1 cellular context compared by ENCODE assay signal in the genomic region with DNA sequence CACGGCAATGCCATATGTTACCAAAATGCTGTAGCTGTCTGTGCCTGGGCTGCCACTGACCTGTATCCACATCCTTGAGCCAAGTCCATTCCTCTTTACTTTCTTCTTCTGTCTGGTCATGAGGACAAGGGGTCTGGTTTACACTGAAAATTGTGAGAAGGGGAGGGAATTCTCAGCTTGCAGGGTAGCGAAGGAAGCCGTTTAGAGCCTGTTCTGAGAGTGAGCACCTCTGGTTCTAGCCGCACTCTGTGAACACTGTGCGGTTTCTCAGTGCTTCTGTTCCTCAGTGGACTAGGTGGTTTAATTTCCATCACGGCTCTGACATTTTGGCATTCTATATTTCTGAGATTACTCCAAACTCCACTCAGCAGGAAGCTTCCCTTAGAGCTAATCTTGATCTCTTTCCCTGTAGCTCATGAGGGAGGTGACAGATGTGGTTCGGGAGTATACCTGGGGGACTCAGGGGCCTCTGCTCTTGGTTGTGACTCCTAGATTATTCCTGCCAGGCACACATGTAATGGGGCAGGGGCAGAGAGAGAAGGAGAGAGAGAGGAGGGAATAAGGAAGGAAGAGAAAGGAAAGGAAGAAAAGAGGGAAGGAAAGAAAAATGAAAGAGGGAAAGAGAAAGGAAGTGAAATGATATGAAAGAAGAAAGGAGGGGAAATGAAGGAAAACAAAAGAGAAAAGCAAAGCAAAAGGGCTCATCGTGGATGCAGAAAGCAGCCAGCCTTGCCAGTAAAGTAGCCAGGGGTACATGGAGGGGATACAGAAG.
TF ChIP-seq lines count a peak whose summit lies in the region.

No MANE protein-coding gene starts in this region.

TF ChIP-seq in SK-N-SH, 30 proteins besides CTCF, POLR2A, EP300 and RAD21 (continued from another document):
- TF ChIP-seq EZH2phosphoT487 (IDR thresholded peaks at IDR 0.05; ENCODE audit: borderline replicate concordance, low read depth) (no peak), FOXJ3 (CRISPR knock-in tag; IDR thresholded peaks at IDR 0.05) (no peak), GATA2 (CRISPR knock-in tag; IDR thresholded peaks at IDR 0.05) (no peak), GABPA (IDR thresholded peaks at IDR 0.05; ENCODE audit: low read depth) (no peak), TEAD4 (IDR thresholded peaks at IDR 0.05; ENCODE audit: borderline replicate concordance, insufficient read depth) (no peak), FOXM1 (IDR thresholded peaks at IDR 0.05; ENCODE audit: low read depth) (no peak), RFX5 (IDR thresholded peaks at IDR 0.05; ENCODE audit: low read length) (no peak), NRF1 (IDR thresholded peaks at IDR 0.05; ENCODE audit: low read depth, low read length) (no peak), SIN3A (IDR thresholded peaks at IDR 0.05; ENCODE audit: borderline replicate concordance, low read depth, low read length) (no peak), FOSL2 (IDR thresholded peaks at IDR 0.05; ENCODE audit: borderline replicate concordance, low read depth) (no peak), CHD2 (IDR thresholded peaks at IDR 0.05; ENCODE audit: low read length, partially characterized antibody) (no peak), ELF1 (IDR thresholded peaks at IDR 0.05) (no peak)
- TF ChIP-seq, protein P1, sequence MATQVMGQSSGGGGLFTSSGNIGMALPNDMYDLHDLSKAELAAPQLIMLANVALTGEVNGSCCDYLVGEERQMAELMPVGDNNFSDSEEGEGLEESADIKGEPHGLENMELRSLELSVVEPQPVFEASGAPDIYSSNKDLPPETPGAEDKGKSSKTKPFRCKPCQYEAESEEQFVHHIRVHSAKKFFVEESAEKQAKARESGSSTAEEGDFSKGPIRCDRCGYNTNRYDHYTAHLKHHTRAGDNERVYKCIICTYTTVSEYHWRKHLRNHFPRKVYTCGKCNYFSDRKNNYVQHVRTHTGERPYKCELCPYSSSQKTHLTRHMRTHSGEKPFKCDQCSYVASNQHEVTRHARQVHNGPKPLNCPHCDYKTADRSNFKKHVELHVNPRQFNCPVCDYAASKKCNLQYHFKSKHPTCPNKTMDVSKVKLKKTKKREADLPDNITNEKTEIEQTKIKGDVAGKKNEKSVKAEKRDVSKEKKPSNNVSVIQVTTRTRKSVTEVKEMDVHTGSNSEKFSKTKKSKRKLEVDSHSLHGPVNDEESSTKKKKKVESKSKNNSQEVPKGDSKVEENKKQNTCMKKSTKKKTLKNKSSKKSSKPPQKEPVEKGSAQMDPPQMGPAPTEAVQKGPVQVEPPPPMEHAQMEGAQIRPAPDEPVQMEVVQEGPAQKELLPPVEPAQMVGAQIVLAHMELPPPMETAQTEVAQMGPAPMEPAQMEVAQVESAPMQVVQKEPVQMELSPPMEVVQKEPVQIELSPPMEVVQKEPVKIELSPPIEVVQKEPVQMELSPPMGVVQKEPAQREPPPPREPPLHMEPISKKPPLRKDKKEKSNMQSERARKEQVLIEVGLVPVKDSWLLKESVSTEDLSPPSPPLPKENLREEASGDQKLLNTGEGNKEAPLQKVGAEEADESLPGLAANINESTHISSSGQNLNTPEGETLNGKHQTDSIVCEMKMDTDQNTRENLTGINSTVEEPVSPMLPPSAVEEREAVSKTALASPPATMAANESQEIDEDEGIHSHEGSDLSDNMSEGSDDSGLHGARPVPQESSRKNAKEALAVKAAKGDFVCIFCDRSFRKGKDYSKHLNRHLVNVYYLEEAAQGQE (IDR thresholded peaks at IDR 0.05; ENCODE audit: low read depth, low read length) = no peak
- TF ChIP-seq, protein P2, sequence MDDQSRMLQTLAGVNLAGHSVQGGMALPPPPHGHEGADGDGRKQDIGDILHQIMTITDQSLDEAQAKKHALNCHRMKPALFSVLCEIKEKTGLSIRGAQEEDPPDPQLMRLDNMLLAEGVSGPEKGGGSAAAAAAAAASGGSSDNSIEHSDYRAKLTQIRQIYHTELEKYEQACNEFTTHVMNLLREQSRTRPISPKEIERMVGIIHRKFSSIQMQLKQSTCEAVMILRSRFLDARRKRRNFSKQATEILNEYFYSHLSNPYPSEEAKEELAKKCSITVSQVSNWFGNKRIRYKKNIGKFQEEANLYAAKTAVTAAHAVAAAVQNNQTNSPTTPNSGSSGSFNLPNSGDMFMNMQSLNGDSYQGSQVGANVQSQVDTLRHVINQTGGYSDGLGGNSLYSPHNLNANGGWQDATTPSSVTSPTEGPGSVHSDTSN (IDR thresholded peaks at IDR 0.05) = no peak
- TF ChIP-seq, protein P3, sequence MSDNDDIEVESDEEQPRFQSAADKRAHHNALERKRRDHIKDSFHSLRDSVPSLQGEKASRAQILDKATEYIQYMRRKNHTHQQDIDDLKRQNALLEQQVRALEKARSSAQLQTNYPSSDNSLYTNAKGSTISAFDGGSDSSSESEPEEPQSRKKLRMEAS (IDR thresholded peaks at IDR 0.05; ENCODE audit: low read depth) = no peak
- TF ChIP-seq, protein P4, sequence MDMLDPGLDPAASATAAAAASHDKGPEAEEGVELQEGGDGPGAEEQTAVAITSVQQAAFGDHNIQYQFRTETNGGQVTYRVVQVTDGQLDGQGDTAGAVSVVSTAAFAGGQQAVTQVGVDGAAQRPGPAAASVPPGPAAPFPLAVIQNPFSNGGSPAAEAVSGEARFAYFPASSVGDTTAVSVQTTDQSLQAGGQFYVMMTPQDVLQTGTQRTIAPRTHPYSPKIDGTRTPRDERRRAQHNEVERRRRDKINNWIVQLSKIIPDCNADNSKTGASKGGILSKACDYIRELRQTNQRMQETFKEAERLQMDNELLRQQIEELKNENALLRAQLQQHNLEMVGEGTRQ (IDR thresholded peaks at IDR 0.05; ENCODE audit: borderline replicate concordance, low read depth, low read length) = no peak
- TF ChIP-seq, protein P5, sequence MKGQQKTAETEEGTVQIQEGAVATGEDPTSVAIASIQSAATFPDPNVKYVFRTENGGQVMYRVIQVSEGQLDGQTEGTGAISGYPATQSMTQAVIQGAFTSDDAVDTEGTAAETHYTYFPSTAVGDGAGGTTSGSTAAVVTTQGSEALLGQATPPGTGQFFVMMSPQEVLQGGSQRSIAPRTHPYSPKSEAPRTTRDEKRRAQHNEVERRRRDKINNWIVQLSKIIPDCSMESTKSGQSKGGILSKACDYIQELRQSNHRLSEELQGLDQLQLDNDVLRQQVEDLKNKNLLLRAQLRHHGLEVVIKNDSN (IDR thresholded peaks at IDR 0.05; ENCODE audit: borderline replicate concordance, low read depth) = no peak
